9 cellular contexts compared by ENCODE assay signal in the genomic region with DNA sequence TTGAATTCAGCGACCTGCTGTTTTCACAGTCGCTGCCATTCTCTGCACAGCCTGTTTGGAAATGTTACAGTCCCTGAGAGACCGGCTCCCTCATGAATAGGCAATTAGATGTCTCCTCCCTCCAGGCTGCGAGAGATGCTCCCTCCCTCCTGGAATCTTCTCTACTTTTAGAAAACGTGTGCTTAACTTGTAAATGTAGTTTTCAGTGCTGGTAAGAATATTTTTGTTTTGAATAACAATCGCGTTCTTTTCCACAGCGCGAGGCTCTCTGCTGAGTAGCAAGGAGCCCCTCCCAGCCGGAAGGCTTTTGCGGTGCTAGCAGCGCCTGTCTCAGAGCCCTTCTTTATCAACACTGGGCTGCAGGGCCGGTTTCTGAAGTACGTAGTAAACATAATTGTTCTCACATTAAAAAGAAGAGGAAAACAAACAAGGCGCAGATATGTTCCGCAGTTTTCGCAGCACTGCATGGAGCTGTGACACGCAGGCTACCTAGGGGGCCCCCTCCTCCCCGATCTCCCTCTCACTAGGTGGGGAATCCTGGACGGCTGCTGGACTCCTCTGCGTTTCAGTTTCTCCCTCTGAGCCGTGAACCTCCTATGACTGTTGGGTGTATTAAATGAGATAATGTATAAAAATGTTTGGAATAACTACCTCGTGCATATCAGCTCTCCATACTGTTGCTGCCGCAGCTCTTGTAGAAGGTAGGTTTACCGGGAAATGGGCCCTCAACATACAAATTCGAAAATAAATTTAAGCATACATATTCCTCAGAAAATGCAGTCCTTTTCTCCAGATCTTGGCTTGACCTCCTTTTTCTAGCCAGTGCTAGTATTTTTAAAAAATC.
DNase-seq lines count a peak whose midpoint lies in the region; ATAC-seq and TF ChIP-seq lines count a peak whose summit lies in the region.
"Had no signal": no experiment of that assay in that cellular context is flagged by ENCODE, and none has a peak within 500 bp of the region (broad histone marks: within the 10 kb centered on the region; RNA-seq: fewer than 3 reads in every experiment).

No MANE protein-coding gene starts in this region.

- H3K36me3 ChIP-seq in KMS-11 (ENCODE audit: insufficient read depth), result no peaks in the 10 kb centered on the region
- H3K36me3 ChIP-seq: BLaER1 treated with 17β-estradiol and CSF1 and Interleukin-3, amounts not matched to agents 10 nM and 100 nM had no signal

- TF ChIP-seq CTCF in KMS-11 (conservative IDR thresholded peaks at IDR 0.05; ENCODE audit: low read depth, low read length), result no peak

- H3K79me2 ChIP-seq in KMS-11 (ENCODE audit: insufficient read depth, low read depth), result no peaks in the 10 kb centered on the region

- ATAC-seq in activated CD4-positive, alpha-beta T cell treated with anti-CD3 and anti-CD28 coated beads for 36 hours, result no peak
- ATAC-seq in activated naive CD8-positive, alpha-beta T cell treated with anti-CD3 and anti-CD28 coated beads, Interleukin-2, amount 10 ng/mL, durations not matched to agents 7 days and 5 days (ENCODE audit: low read depth), result peak; percentile 74
- ATAC-seq in stimulated activated naive CD8-positive, alpha-beta T cell treated with anti-CD3 and anti-CD28 coated beads, Interleukin-15, amount 100 ng/mL, for 72 hours, result peak; percentile 55
- ATAC-seq in HG03342 (IDR thresholded peaks at IDR 0.05; ENCODE audit: unreplicated experiment), result no peak

- POLR2A ChIA-PET in activated CD4-positive, alpha-beta T cell treated with anti-CD3 and anti-CD28 coated beads for 36 hours (lab: Charles Lee), result no interaction called here
- POLR2A ChIA-PET in activated naive CD8-positive, alpha-beta T cell treated with anti-CD3 and anti-CD28 coated beads, Interleukin-2, amount 10 ng/mL, durations not matched to agents 7 days and 5 days (lab: Charles Lee), result no interaction called here

- H3K27ac ChIP-seq in KMS-11, result no peak overlapping the region
- H3K27ac ChIP-seq: BLaER1 treated with 17β-estradiol and CSF1 and Interleukin-3, amounts not matched to agents 10 nM and 100 nM had no signal

- peak overlapping the region; percentile 57 for H2AFZ ChIP-seq in KMS-11 (ENCODE audit: low read depth)

- CTCF ChIA-PET in activated CD4-positive, alpha-beta T cell treated with anti-CD3 and anti-CD28 coated beads for 36 hours (lab: Charles Lee), result interaction anchor here (1.5 kb wide), 1 partner anchor 19 kb away, joined by 5 read pairs; no protein-coding TSS in a partner anchor

- no peak overlapping the region for H3K4me3 Mint-ChIP-seq in activated CD4-positive, alpha-beta T cell treated with anti-CD3 and anti-CD28 coated beads for 36 hours
- no peak overlapping the region for H3K4me3 Mint-ChIP-seq in activated naive CD8-positive, alpha-beta T cell treated with anti-CD3 and anti-CD28 coated beads, Interleukin-2, amount 10 ng/mL, durations not matched to agents 7 days and 5 days
- no peak overlapping the region for H3K4me3 Mint-ChIP-seq in immature natural killer cell
- H3K4me3 Mint-ChIP-seq in stimulated activated naive CD8-positive, alpha-beta T cell treated with anti-CD3 and anti-CD28 coated beads, Interleukin-15, amount 100 ng/mL, for 72 hours, result no peak overlapping the region

- H3K4me3 ChIP-seq in KMS-11 (IDR thresholded peaks at IDR 0.05; ENCODE audit: insufficient read depth, low read depth, low read length), result no peak overlapping the region
- H3K4me3 ChIP-seq: BLaER1 treated with 17β-estradiol and CSF1 and Interleukin-3, amounts not matched to agents 10 nM and 100 nM had no signal

- no peaks in the 10 kb centered on the region for H3K36me3 Mint-ChIP-seq in activated CD4-positive, alpha-beta T cell treated with anti-CD3 and anti-CD28 coated beads for 36 hours (ENCODE audit: low read depth)
- no peaks in the 10 kb centered on the region for H3K36me3 Mint-ChIP-seq in activated naive CD8-positive, alpha-beta T cell treated with anti-CD3 and anti-CD28 coated beads, Interleukin-2, amount 10 ng/mL, durations not matched to agents 7 days and 5 days
- H3K36me3 Mint-ChIP-seq in immature natural killer cell, result no peaks in the 10 kb centered on the region

- no peak overlapping the region; the same call in 1 of the 2 replicates for H3K9ac ChIP-seq in KMS-11
- H3K9ac ChIP-seq: BLaER1 treated with 17β-estradiol and CSF1 and Interleukin-3, amounts not matched to agents 10 nM and 100 nM had no signal

- H4K20me1 ChIP-seq in KMS-11 (ENCODE audit: insufficient read depth), result no peaks in the 10 kb centered on the region
- H4K20me1 ChIP-seq: BLaER1 treated with 17β-estradiol and CSF1 and Interleukin-3, amounts not matched to agents 10 nM and 100 nM had no signal

- no peaks in the 10 kb centered on the region for H3K9me3 Mint-ChIP-seq in activated CD4-positive, alpha-beta T cell treated with anti-CD3 and anti-CD28 coated beads for 36 hours (ENCODE audit: low read depth)
- H3K9me3 Mint-ChIP-seq in activated naive CD8-positive, alpha-beta T cell treated with anti-CD3 and anti-CD28 coated beads, Interleukin-2, amount 10 ng/mL, durations not matched to agents 7 days and 5 days, result peaks cover 3% of the 10 kb centered on the region
- no peaks in the 10 kb centered on the region for H3K9me3 Mint-ChIP-seq in immature natural killer cell
- H3K9me3 Mint-ChIP-seq in stimulated activated naive CD8-positive, alpha-beta T cell treated with anti-CD3 and anti-CD28 coated beads, Interleukin-15, amount 100 ng/mL, for 72 hours, result no peaks in the 10 kb centered on the region

- H3K4me1 Mint-ChIP-seq in activated CD4-positive, alpha-beta T cell treated with anti-CD3 and anti-CD28 coated beads for 36 hours, result no peaks in the 10 kb centered on the region
- no peaks in the 10 kb centered on the region for H3K4me1 Mint-ChIP-seq in activated naive CD8-positive, alpha-beta T cell treated with anti-CD3 and anti-CD28 coated beads, Interleukin-2, amount 10 ng/mL, durations not matched to agents 7 days and 5 days
- H3K4me1 Mint-ChIP-seq in immature natural killer cell, result no peaks in the 10 kb centered on the region
- H3K4me1 Mint-ChIP-seq in stimulated activated naive CD8-positive, alpha-beta T cell treated with anti-CD3 and anti-CD28 coated beads, Interleukin-15, amount 100 ng/mL, for 72 hours, result no peaks in the 10 kb centered on the region

- peaks cover 16% of the 10 kb centered on the region for H3K27me3 Mint-ChIP-seq in activated CD4-positive, alpha-beta T cell treated with anti-CD3 and anti-CD28 coated beads for 36 hours
- peaks cover 9% of the 10 kb centered on the region for H3K27me3 Mint-ChIP-seq in activated naive CD8-positive, alpha-beta T cell treated with anti-CD3 and anti-CD28 coated beads, Interleukin-2, amount 10 ng/mL, durations not matched to agents 7 days and 5 days
- peaks cover 0 to 6% (median 2%) of the 10 kb centered on the region in 3 donors for H3K27me3 Mint-ChIP-seq in immature natural killer cell (ENCODE audit: low read depth in 3 of 3)
- H3K27me3 Mint-ChIP-seq in stimulated activated naive CD8-positive, alpha-beta T cell treated with anti-CD3 and anti-CD28 coated beads, Interleukin-15, amount 100 ng/mL, for 72 hours, result peaks cover 9% of the 10 kb centered on the region

- H3K27ac Mint-ChIP-seq in activated CD4-positive, alpha-beta T cell treated with anti-CD3 and anti-CD28 coated beads for 36 hours, result no peak overlapping the region
- no peak overlapping the region for H3K27ac Mint-ChIP-seq in activated naive CD8-positive, alpha-beta T cell treated with anti-CD3 and anti-CD28 coated beads, Interleukin-2, amount 10 ng/mL, durations not matched to agents 7 days and 5 days
- H3K27ac Mint-ChIP-seq in immature natural killer cell, result no peak overlapping the region
- H3K27ac Mint-ChIP-seq in stimulated activated naive CD8-positive, alpha-beta T cell treated with anti-CD3 and anti-CD28 coated beads, Interleukin-15, amount 100 ng/mL, for 72 hours, result no peak overlapping the region

- H3K4me1 ChIP-seq in KMS-11 (ENCODE audit: low read depth, poor library complexity, severe bottlenecking), result no peaks in the 10 kb centered on the region
- H3K4me1 ChIP-seq: BLaER1 treated with 17β-estradiol and CSF1 and Interleukin-3, amounts not matched to agents 10 nM and 100 nM had no signal

- intact Hi-C loops in activated CD4-positive, alpha-beta T cell treated with anti-CD3 and anti-CD28 coated beads for 36 hours (cut with DNase I, micrococcal nuclease), result no loop called here

- no peaks in the 10 kb centered on the region for H3K27me3 ChIP-seq in KMS-11 (ENCODE audit: insufficient read depth, low read depth)
- H3K27me3 ChIP-seq: BLaER1 treated with 17β-estradiol and CSF1 and Interleukin-3, amounts not matched to agents 10 nM and 100 nM had no signal

- peak; percentile 25 for DNase-seq in activated CD4-positive, alpha-beta T cell treated with anti-CD3 and anti-CD28 coated beads for 36 hours
- DNase-seq in activated CD4-positive, alpha-beta T cell treated with anti-CD3 and anti-CD28 coated beads, Interleukin-2, amount 50 U/mL, for 48 hours, result no peak
- peak; percentile 29 for DNase-seq in activated naive CD8-positive, alpha-beta T cell treated with anti-CD3 and anti-CD28 coated beads, Interleukin-2, amount 10 ng/mL, durations not matched to agents 7 days and 5 days
- DNase-seq in immature natural killer cell (peak; percentile 2 to 26 (median 5)), midbrain (lab: John Stamatoyannopoulos, UW) (no peak)
- DNase-seq in stimulated activated naive CD8-positive, alpha-beta T cell treated with anti-CD3 and anti-CD28 coated beads, Interleukin-15, amount 100 ng/mL, for 72 hours, result peak in 1 of 2 donors; percentile 3

- H3K4me2 ChIP-seq in KMS-11, result peak overlapping the region; percentile 25; the same call in 1 of the 2 replicates
- H3K4me2 ChIP-seq: BLaER1 treated with 17β-estradiol and CSF1 and Interleukin-3, amounts not matched to agents 10 nM and 100 nM had no signal

Comparison
In these comparisons a context has a peak if more than half of its experiments do, and no peak if none do; other contexts are left out.
1. DNase-seq: peak in activated CD4-positive, alpha-beta T cell treated with anti-CD3 and anti-CD28 coated beads for 36 hours (single experiment), activated naive CD8-positive, alpha-beta T cell treated with anti-CD3 and anti-CD28 coated beads, Interleukin-2, amount 10 ng/mL, durations not matched to agents 7 days and 5 days (single experiment) and immature natural killer cell (3 of 3); none in activated CD4-positive, alpha-beta T cell treated with anti-CD3 and anti-CD28 coated beads, Interleukin-2, amount 50 U/mL, for 48 hours (0 of 2) and midbrain (single experiment).
2. ATAC-seq: peak in activated naive CD8-positive, alpha-beta T cell treated with anti-CD3 and anti-CD28 coated beads, Interleukin-2, amount 10 ng/mL, durations not matched to agents 7 days and 5 days (single experiment) and stimulated activated naive CD8-positive, alpha-beta T cell treated with anti-CD3 and anti-CD28 coated beads, Interleukin-15, amount 100 ng/mL, for 72 hours (single experiment); none in activated CD4-positive, alpha-beta T cell treated with anti-CD3 and anti-CD28 coated beads for 36 hours (single experiment) and HG03342 (single experiment).